In genomic region chr5:7960142-7960541, GRCh38 we compare ENCODE assay signal across 22 cellular contexts.
"Had no signal": no experiment of that assay in that cellular context is flagged by ENCODE, and none has a peak within 500 bp of the region (broad histone marks: within the 10 kb centered on the region; RNA-seq: fewer than 3 reads in every experiment).

No MANE protein-coding gene starts in this region.

- DNase-seq: IMR-90, Kasumi-1, KG1, MV-4-11, NCI-H1092, NCI-H1105 treated with DMSO at 0.1 percent for 48 hours, NCI-H1417 treated with DMSO at 0.1 percent for 48 hours, NCI-H146, NCI-H1694 treated with DMSO at 0.1 percent for 48 hours, NCI-H1930, NCI-H2081, NCI-H2107, NCI-H2227 treated with DMSO at 0.1 percent for 48 hours, NCI-H524, NCI-H748 treated with DMSO at 0.1 percent for 48 hours, RPMI8226, SHP77, SK-N-SH, SW 1271, T-cell had no signal

- H3K9me3 Mint-ChIP-seq: T-cell; T-helper 1 cell treated with Interleukin-12 subunit alpha and Interleukin-12 subunit beta and Interleukin-4 antibody, amounts not matched to agents 30 μg/mL and 1 μg/mL, for 36 hours had no signal

- H3K4me2 ChIP-seq: SK-N-SH had no signal

- H3K36me3 Mint-ChIP-seq: T-cell had no signal

- H3K9me2 ChIP-seq: SK-N-SH had no signal

- ATAC-seq: HepG2, T-cell had no signal

- H3K27ac Mint-ChIP-seq: T-cell; T-helper 1 cell treated with Interleukin-12 subunit alpha and Interleukin-12 subunit beta and Interleukin-4 antibody, amounts not matched to agents 30 μg/mL and 1 μg/mL, for 36 hours had no signal

- H3K4me1 Mint-ChIP-seq: T-cell had no signal

- H3K9ac ChIP-seq: SK-N-SH had no signal

- H3K4me3 Mint-ChIP-seq: T-cell; T-helper 1 cell treated with Interleukin-12 subunit alpha and Interleukin-12 subunit beta and Interleukin-4 antibody, amounts not matched to agents 30 μg/mL and 1 μg/mL, for 36 hours had no signal

- H3K9me3 ChIP-seq: SK-N-SH had no signal
